Comparison of ENCODE assay signal across 17 cellular contexts in the genomic region with DNA sequence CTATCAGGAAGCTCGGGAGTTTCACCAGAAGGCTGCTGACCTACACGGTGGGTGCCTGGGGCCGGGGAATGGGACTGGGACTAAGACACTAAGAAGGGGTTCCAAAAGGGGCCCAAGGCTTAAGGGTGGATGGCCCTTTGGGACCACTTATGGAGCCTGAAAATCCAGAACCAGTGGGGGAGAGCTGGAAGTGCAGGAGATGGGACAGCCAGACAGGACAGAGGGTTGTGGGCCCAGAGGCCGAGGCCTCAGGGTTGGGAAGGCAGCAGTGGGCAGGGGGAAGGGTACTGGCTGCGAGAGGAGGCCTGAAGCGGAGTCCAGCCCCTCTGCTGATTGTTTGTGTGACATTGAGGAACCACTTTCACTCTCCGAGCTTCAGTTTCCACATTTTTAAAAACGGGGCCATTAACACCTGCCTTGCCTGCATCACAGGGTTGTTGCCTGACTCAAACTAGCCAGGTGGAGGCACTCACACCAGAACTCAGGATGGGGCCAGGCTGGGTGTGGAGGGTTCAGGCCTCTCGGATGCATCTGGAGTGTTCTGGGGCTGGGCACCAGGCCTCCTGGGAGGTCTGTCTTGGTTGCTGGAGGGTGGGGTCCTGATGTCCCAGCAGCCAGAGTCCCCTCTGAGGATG. TPM values are rescaled to one million over a fixed set of nuclear protein-coding genes. Genes with fewer than 3 reads are reported as not detected.
DNase-seq lines count a peak whose midpoint lies in the region; TF ChIP-seq lines count a peak whose summit lies in the region.
"Had no signal": no experiment of that assay in that cellular context is flagged by ENCODE, and none has a peak within 500 bp of the region (broad histone marks: within the 10 kb centered on the region; RNA-seq: fewer than 3 reads in every experiment).

No MANE protein-coding gene starts in this region.

- H3K27ac Mint-ChIP-seq in activated CD4-positive, alpha-beta T cell treated with anti-CD3 and anti-CD28 coated beads, Interleukin-2, amount 10 ng/mL, durations not matched to agents 24 days and 14 days: peak overlapping the region; percentile 86
- peak overlapping the region; percentile 97 for H3K27ac Mint-ChIP-seq in activated naive CD8-positive, alpha-beta T cell

- H3K4me3 Mint-ChIP-seq in activated CD4-positive, alpha-beta T cell treated with anti-CD3 and anti-CD28 coated beads, Interleukin-2, amount 10 ng/mL, durations not matched to agents 24 days and 14 days: peak overlapping the region; percentile 83
- peak overlapping the region; percentile 96 for H3K4me3 Mint-ChIP-seq in activated naive CD8-positive, alpha-beta T cell

- no peak overlapping the region; the same call in 1 of the 2 replicates for H2AFZ ChIP-seq in Loucy (ENCODE audit: low read length)

- H3K4me3 ChIP-seq in Loucy (ENCODE audit: low read length, poor library complexity, severe bottlenecking): peak overlapping the region; percentile 61
- peak overlapping the region in 5 of 8 donors; percentile 7 to 63 (median 28) for H3K4me3 ChIP-seq in spleen
- H3K4me3 ChIP-seq: sigmoid colon, upper lobe of right lung had no signal

- intact Hi-C loops in activated CD4-positive, alpha-beta T cell treated with anti-CD3 and anti-CD28 coated beads, Interleukin-2, amount 10 ng/mL, durations not matched to agents 24 days and 14 days (cut with micrococcal nuclease): no loop called here
- intact Hi-C loops in spleen (cut with DNase I; ENCODE audit: low total_unique reads): no loop called here

- H3K4me1 ChIP-seq in Loucy (ENCODE audit: insufficient read depth, low read length, poor library complexity, severe bottlenecking): no peaks in the 10 kb centered on the region
- H3K4me1 ChIP-seq in spleen: peaks cover 0 to 35% (median 25%) of the 10 kb centered on the region in 6 donors
- H3K4me1 ChIP-seq: upper lobe of right lung had no signal

- H3K79me2 ChIP-seq in Loucy (ENCODE audit: insufficient read depth, low read length): no peaks in the 10 kb centered on the region

- WGBS in spleen, 5 donors: 38 to 65% (median 44%) methylated on average over 7 to 9 of the region's 9 CpGs

- H3K36me3 Mint-ChIP-seq in activated CD4-positive, alpha-beta T cell treated with anti-CD3 and anti-CD28 coated beads, Interleukin-2, amount 10 ng/mL, durations not matched to agents 24 days and 14 days (ENCODE audit: low read depth): no peaks in the 10 kb centered on the region
- H3K36me3 Mint-ChIP-seq in activated naive CD8-positive, alpha-beta T cell: peaks cover 5% of the 10 kb centered on the region

- H3K27me3 Mint-ChIP-seq in activated CD4-positive, alpha-beta T cell treated with anti-CD3 and anti-CD28 coated beads, Interleukin-2, amount 10 ng/mL, durations not matched to agents 24 days and 14 days: no peaks in the 10 kb centered on the region
- no peaks in the 10 kb centered on the region for H3K27me3 Mint-ChIP-seq in activated naive CD8-positive, alpha-beta T cell

- H3K9me3 ChIP-seq in Loucy (ENCODE audit: insufficient read depth, low read depth, low read length) (no peaks in the 10 kb centered on the region), spleen (no peaks in the 10 kb centered on the region)
- H3K9me3 ChIP-seq: sigmoid colon, upper lobe of right lung had no signal

- no peak for TF ChIP-seq CTCF in Loucy (conservative IDR thresholded peaks at IDR 0.05; ENCODE audit: low read length)
- TF ChIP-seq CTCF in spleen (IDR thresholded peaks at IDR 0.05 in 8 of 11, conservative IDR thresholded peaks at IDR 0.05 in 3 of 11): no peak

- H4K20me1 ChIP-seq in Loucy (ENCODE audit: insufficient read depth, low read length, poor library complexity, severe bottlenecking): no peaks in the 10 kb centered on the region

- peak overlapping the region; percentile 69 for H3K9ac ChIP-seq in Loucy (ENCODE audit: low read depth, low read length, poor library complexity, severe bottlenecking)

- H3K9me2 ChIP-seq in Loucy (replicated peaks; ENCODE audit: low read depth, low read length): no peaks in the 10 kb centered on the region

- H3K27ac ChIP-seq in spleen: peak overlapping the region; percentile 20 to 81 (median 66)
- H3K27ac ChIP-seq: HL-60, sigmoid colon, upper lobe of right lung had no signal

- peaks cover 13% of the 10 kb centered on the region for H3K4me1 Mint-ChIP-seq in activated CD4-positive, alpha-beta T cell treated with anti-CD3 and anti-CD28 coated beads, Interleukin-2, amount 10 ng/mL, durations not matched to agents 24 days and 14 days
- H3K4me1 Mint-ChIP-seq in activated naive CD8-positive, alpha-beta T cell (ENCODE audit: low read depth): peaks cover 36% of the 10 kb centered on the region

- H3K27me3 ChIP-seq in Loucy (ENCODE audit: insufficient read depth, low read length, poor library complexity, severe bottlenecking) (no peaks in the 10 kb centered on the region), spleen (replicated peaks in 1 of 7) (no peaks in the 10 kb centered on the region)
- H3K27me3 ChIP-seq: sigmoid colon, upper lobe of right lung had no signal

- H3F3A ChIP-seq in Loucy (ENCODE audit: low read depth): no peaks in the 10 kb centered on the region

- no peaks in the 10 kb centered on the region for H3K9me3 Mint-ChIP-seq in activated CD4-positive, alpha-beta T cell treated with anti-CD3 and anti-CD28 coated beads, Interleukin-2, amount 10 ng/mL, durations not matched to agents 24 days and 14 days
- no peaks in the 10 kb centered on the region for H3K9me3 Mint-ChIP-seq in activated naive CD8-positive, alpha-beta T cell (ENCODE audit: low read depth)

- no peaks in the 10 kb centered on the region for H3K36me3 ChIP-seq in Loucy (ENCODE audit: insufficient read depth, low read length)
- no peaks in the 10 kb centered on the region for H3K36me3 ChIP-seq in spleen
- H3K36me3 ChIP-seq: sigmoid colon, upper lobe of right lung had no signal

- TF ChIP-seq POLR2A in spleen (IDR thresholded peaks at IDR 0.05): no peak

- H3K4me2 ChIP-seq in Loucy (ENCODE audit: low read depth, low read length, poor library complexity, severe bottlenecking): peak overlapping the region; percentile 12

- peak; percentile 69 for DNase-seq in activated CD4-positive, alpha-beta T cell treated with anti-CD3 and anti-CD28 coated beads, Interleukin-2, amount 10 ng/mL, durations not matched to agents 24 days and 14 days
- no peak for DNase-seq in activated CD4-positive, alpha-beta T cell treated with anti-CD3 and anti-CD28 coated beads, Interleukin-2, amount 50 U/mL, for 4 hours
- DNase-seq in spleen (no peak), NOMO-1 treated with dmso at 0.1 percent for 144 hours (lab: John Stamatoyannopoulos, UW; ENCODE audit: unreplicated experiment) (no peak), retina (no peak), superior temporal gyrus (ENCODE audit: extremely low spot score) (no peak)
- DNase-seq: ACHN, DMS53, midbrain, NCI-H1092 treated with DMSO at 0.1 percent for 48 hours, NCI-H774, upper lobe of right lung had no signal

RNA-seq across cellular contexts. Expression of a gene that starts 3.0 kb away (rescaled TPM):
- total RNA-seq in activated CD4-positive, alpha-beta T cell treated with anti-CD3 and anti-CD28 coated beads, Interleukin-2, amount 10 ng/mL, durations not matched to agents 24 days and 14 days: 4.6 and 5.4 TPM in 2 replicates
- total RNA-seq in spleen: 1 to 10 TPM; 2.3 to 6.4 (median 4.3) TPM
- 1 to 10 TPM; 2.7 to 5.0 (median 2.8) TPM for polyA plus RNA-seq in spleen
- total RNA-seq: esophagus mucosa, sigmoid colon, upper lobe of right lung had no signal

RNA-seq across cellular contexts. Expression of a gene that starts 9.1 kb away (rescaled TPM):
- total RNA-seq in activated CD4-positive, alpha-beta T cell treated with anti-CD3 and anti-CD28 coated beads, Interleukin-2, amount 10 ng/mL, durations not matched to agents 24 days and 14 days: 84.1 and 90.2 TPM in 2 replicates
- 10 to 100 TPM; 34.7 to 50.5 (median 48.3) TPM for total RNA-seq in spleen
- polyA plus RNA-seq in spleen: 10 to 100 TPM; 48.1 to 74.7 (median 54.8) TPM

RNA-seq across cellular contexts. Expression of a gene that starts 10.1 kb away (rescaled TPM):
- total RNA-seq in activated CD4-positive, alpha-beta T cell treated with anti-CD3 and anti-CD28 coated beads, Interleukin-2, amount 10 ng/mL, durations not matched to agents 24 days and 14 days: 10.5 and 11.2 TPM in 2 replicates
- 1 to 10 TPM in 3 of 7 donors, under 1 TPM in 4; 0.43 to 2.2 (median 0.86) TPM for total RNA-seq in spleen
- polyA plus RNA-seq in spleen: under 1 TPM; 0.24 to 0.47 (median 0.35) TPM

RNA-seq across cellular contexts. Expression of a gene that starts 18.8 kb away (rescaled TPM):
- 99.0 and 99.2 TPM in 2 replicates for total RNA-seq in activated CD4-positive, alpha-beta T cell treated with anti-CD3 and anti-CD28 coated beads, Interleukin-2, amount 10 ng/mL, durations not matched to agents 24 days and 14 days
- 10 to 100 TPM; 14.9 to 49.6 (median 26.2) TPM for total RNA-seq in spleen
- polyA plus RNA-seq in spleen: 10 to 100 TPM; 12.3 to 25.4 (median 13.8) TPM

RNA-seq across cellular contexts. Expression of a gene that starts 36.7 kb away (rescaled TPM):
- total RNA-seq in activated CD4-positive, alpha-beta T cell treated with anti-CD3 and anti-CD28 coated beads, Interleukin-2, amount 10 ng/mL, durations not matched to agents 24 days and 14 days: not detected in 2 replicates
- 1 to 10 TPM in 1 of 7 donors, under 1 TPM in 2, not detected in 4; 0.20 to 1.1 (median 0.46) TPM for total RNA-seq in spleen
- under 1 TPM; 0.22 to 0.80 (median 0.27) TPM for polyA plus RNA-seq in spleen
- total RNA-seq: esophagus mucosa had no signal
